In the genomic region with DNA sequence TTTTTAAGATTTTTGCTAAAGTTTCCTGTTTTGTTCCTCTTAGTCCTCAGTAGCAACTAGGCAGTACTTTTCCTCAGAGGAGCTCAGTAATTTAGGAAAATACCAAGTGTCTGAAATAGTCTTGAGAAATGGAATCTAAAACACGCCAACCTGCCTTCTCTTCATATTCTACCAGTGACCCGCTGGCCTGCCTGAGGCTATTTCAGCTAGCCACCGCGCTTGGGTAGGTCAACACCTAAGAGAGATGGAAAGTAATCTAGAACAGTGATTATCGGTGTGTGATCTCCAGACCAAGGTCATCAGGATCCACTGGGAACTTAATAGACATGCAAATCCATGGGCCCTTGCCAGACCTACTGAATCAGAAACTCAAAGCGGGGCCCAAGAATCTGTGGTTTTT, we compare ENCODE assay signal across 26 cellular contexts. TPM values are rescaled to one million over a fixed set of nuclear protein-coding genes. Genes with fewer than 3 reads are reported as not detected.
A peak's percentile ranks its signal among the peaks of the same experiment; 100 is the strongest.
DNase-seq lines count a peak whose midpoint lies in the region; TF ChIP-seq lines count a peak whose summit lies in the region.
"Had no signal": no experiment of that assay in that cellular context is flagged by ENCODE, and none has a peak within 500 bp of the region (broad histone marks: within the 10 kb centered on the region; RNA-seq: fewer than 3 reads in every experiment).

No MANE protein-coding gene starts in this region.

- intact Hi-C loops in spleen (cut with DNase I; ENCODE audit: low total_unique reads): no loop called here

- no peak overlapping the region for H2BK120ac ChIP-seq in trophoblast cell (ENCODE audit: insufficient read depth, low read length, poor library complexity)

- no peak for TF ChIP-seq CTCF in spleen (IDR thresholded peaks at IDR 0.05 in 8 of 11, conservative IDR thresholded peaks at IDR 0.05 in 3 of 11)

- no peak overlapping the region for H4K12ac ChIP-seq in trophoblast cell (ENCODE audit: low read depth, low read length)

- H3K79me1 ChIP-seq in trophoblast cell (ENCODE audit: low read length): no peaks in the 10 kb centered on the region

- no peak overlapping the region for H3K4me2 ChIP-seq in trophoblast cell (ENCODE audit: low read length)
- H3K4me2 ChIP-seq: BLaER1 had no signal

- no peak overlapping the region for H3K18ac ChIP-seq in trophoblast cell (ENCODE audit: low read length)

- no peak overlapping the region for H2AK5ac ChIP-seq in trophoblast cell (ENCODE audit: low read length)

- H3K27me3 ChIP-seq in trophoblast cell (ENCODE audit: insufficient read depth, low read length) (no peaks in the 10 kb centered on the region), spleen (replicated peaks in 1 of 7) (no peaks in the 10 kb centered on the region)
- H3K27me3 ChIP-seq: BE2C, BLaER1 had no signal

- peak; percentile 6 for DNase-seq in M059J (ENCODE audit: low read depth)
- DNase-seq in mesenteric fat pad (ENCODE audit: low spot score): peak; percentile 24
- peak; percentile 94 to 99 for DNase-seq in trophoblast cell
- DNase-seq in spleen: peak; percentile 13
- DNase-seq in SIG-M5 (lab: John Stamatoyannopoulos, UW): no peak
- DNase-seq in stimulated activated naive CD4-positive, alpha-beta T cell (lab: John Stamatoyannopoulos, UW): no peak
- no peak for DNase-seq in NCI-H1105 (lab: John Stamatoyannopoulos, UW)
- DNase-seq: 8988T; ACHN; BE2C; C1 segment of cervical spinal cord; CD4-positive, alpha-beta memory T cell; CD4-positive, CD25-positive, alpha-beta regulatory T cell; CD8-positive, alpha-beta memory T cell; COR-L47; DMS 273 treated with DMSO at 0.1 percent for 48 hours; DMS153; DMS53; DMS79; DND-41; EL; GDM1 had no signal

- H4K8ac ChIP-seq in trophoblast cell (ENCODE audit: low read depth, low read length): no peak overlapping the region

- no peaks in the 10 kb centered on the region for H3K79me2 ChIP-seq in trophoblast cell (ENCODE audit: control insufficient read depth, insufficient read depth, low read length, poor library complexity)

- H3K14ac ChIP-seq in trophoblast cell (ENCODE audit: low read length): no peak overlapping the region

- no peak for TF ChIP-seq POLR2A in spleen (IDR thresholded peaks at IDR 0.05)

- no peak overlapping the region for H3K9ac ChIP-seq in trophoblast cell (ENCODE audit: low read length)
- H3K9ac ChIP-seq: BLaER1 had no signal

- WGBS in trophoblast cell (ENCODE audit: extremely low coverage, insufficient coverage, insufficient read length): no CpG with 5 or more reads among the region's 6 CpGs
- 94 to 98% (median 96%) methylated on average over 6 of the region's 6 CpGs for WGBS in spleen, 5 donors

- H2BK12ac ChIP-seq in trophoblast cell (ENCODE audit: low read length): no peak overlapping the region

- H3K9me3 ChIP-seq in trophoblast cell (ENCODE audit: insufficient read depth, low read depth, low read length) (no peaks in the 10 kb centered on the region), spleen (peaks cover 0 to 15% (median 13%) of the 10 kb centered on the region in 8 donors)
- H3K9me3 ChIP-seq: BE2C had no signal

- no peak overlapping the region for H3K4me3 ChIP-seq in trophoblast cell (ENCODE audit: low read depth, low read length)
- H3K4me3 ChIP-seq in spleen: no peak overlapping the region
- H3K4me3 ChIP-seq: BLaER1, GM12878 had no signal

- no peak overlapping the region for H3K23ac ChIP-seq in trophoblast cell (ENCODE audit: low read length)

- H2BK5ac ChIP-seq in trophoblast cell (ENCODE audit: low read depth, low read length, poor library complexity): no peak overlapping the region

- H3K36me3 ChIP-seq in trophoblast cell (ENCODE audit: control insufficient read depth in 1 of 2, insufficient read depth in 2 of 2, low read length in 2 of 2): no peaks in the 10 kb centered on the region
- H3K36me3 ChIP-seq in spleen: no peaks in the 10 kb centered on the region
- H3K36me3 ChIP-seq: BE2C, BLaER1 had no signal

- no peak overlapping the region for H3K4ac ChIP-seq in trophoblast cell (ENCODE audit: low read depth, low read length)

- no peak overlapping the region for H4K91ac ChIP-seq in trophoblast cell (ENCODE audit: low read depth, low read length)

- no peak overlapping the region for H3K27ac ChIP-seq in trophoblast cell (ENCODE audit: low read depth, low read length)
- no peak overlapping the region for H3K27ac ChIP-seq in spleen
- H3K27ac ChIP-seq: BLaER1 had no signal

- H2AFZ ChIP-seq in trophoblast cell (ENCODE audit: insufficient read depth, low read length, poor library complexity): no peak overlapping the region

- H3K4me1 ChIP-seq in trophoblast cell (ENCODE audit: control insufficient read depth in 1 of 2, insufficient read depth in 2 of 2, low read length in 2 of 2): peaks cover 0 to 4% of the 10 kb centered on the region in 2 experiments
- no peaks in the 10 kb centered on the region for H3K4me1 ChIP-seq in spleen
- H3K4me1 ChIP-seq: BE2C, BLaER1 had no signal

RNA-seq across cellular contexts. Expression of a gene that starts 7.5 kb away (rescaled TPM):
- 4.6 and 7.6 TPM in 2 replicates for total RNA-seq in M059J (2014; rRNA removed; shearing (Covaris generic))
- not detected for total RNA-seq in mesenteric fat pad
- polyA plus RNA-seq in trophoblast cell (2013): 0.40 TPM in 2 replicates
- not detected for total RNA-seq in spleen
- polyA plus RNA-seq in spleen: not detected
- total RNA-seq: A673; CD4-positive, alpha-beta memory T cell; CD4-positive, CD25-positive, alpha-beta regulatory T cell; CD8-positive, alpha-beta memory T cell; GM12878 had no signal
- polyA plus RNA-seq: CD14-positive monocyte; CD4-positive, alpha-beta memory T cell; CD8-positive, alpha-beta memory T cell had no signal

RNA-seq across cellular contexts. Expression of a gene that starts 53.1 kb away (rescaled TPM):
- total RNA-seq in M059J (2014; rRNA removed; shearing (Covaris generic)): 27.2 and 53.5 TPM in 2 replicates
- total RNA-seq in mesenteric fat pad (4.4 TPM), spleen (10 to 100 TPM in 1 of 7 donors, 1 to 10 TPM in 6; 5.6 to 12.8 (median 9.0) TPM)
- 15.2 and 15.5 TPM in 2 replicates for polyA plus RNA-seq in trophoblast cell (2013)
- 1 to 10 TPM; 3.6 to 5.0 (median 4.2) TPM for polyA plus RNA-seq in spleen

RNA-seq across cellular contexts. Expression of a gene that starts 53.6 kb away (rescaled TPM):
- total RNA-seq in M059J (2014; rRNA removed; shearing (Covaris generic)): 2,422 and 2,963 TPM in 2 replicates
- 1,807 TPM for total RNA-seq in mesenteric fat pad
- polyA plus RNA-seq in trophoblast cell (2013): 2,018 and 2,074 TPM in 2 replicates
- 1,000 to 10,000 TPM; 1,508 to 3,988 (median 2,104) TPM for total RNA-seq in spleen
- 1,000 to 10,000 TPM; 3,203 to 4,384 (median 4,018) TPM for polyA plus RNA-seq in spleen

Comparison
In these comparisons a context has a peak if more than half of its experiments do, and no peak if none do; other contexts are left out.
1. DNase-seq: peak in M059J (single experiment), mesenteric fat pad (single experiment), trophoblast cell (2 of 2) and spleen (single experiment); none in SIG-M5 (single experiment), stimulated activated naive CD4-positive, alpha-beta T cell (0 of 6) and NCI-H1105 (single experiment).